In genomic region chr20:7094438-7094997, GRCh38 we compare ENCODE assay signal across 8 cellular contexts.
A peak's percentile ranks its signal among the peaks of the same experiment; 100 is the strongest.
DNase-seq lines count a peak whose midpoint lies in the region; ATAC-seq, FAIRE-seq and TF ChIP-seq lines count a peak whose summit lies in the region.

No MANE protein-coding gene starts in this region.

- no peak overlapping the region for H3K27ac Mint-ChIP-seq in astrocyte (ENCODE audit: unreplicated experiment)

- no peak for TF ChIP-seq EP300 in suprapubic skin (IDR thresholded peaks at IDR 0.05)

- WGBS in suprapubic skin, result 30% methylated on average over 7 of the region's 7 CpGs

- no peak overlapping the region for H3K4me3 Mint-ChIP-seq in astrocyte (ENCODE audit: unreplicated experiment)

- H3K4me2 ChIP-seq in astrocyte (ENCODE audit: low read length), result no peak overlapping the region

- no peak overlapping the region for H3K4me3 ChIP-seq in BJ (ENCODE audit: low read depth, low read length)
- H3K4me3 ChIP-seq in astrocyte (ENCODE audit: insufficient read depth, low read depth, low read length), result no peak overlapping the region
- no peak overlapping the region for H3K4me3 ChIP-seq in suprapubic skin
- H3K4me3 ChIP-seq in gastrocnemius medialis, result no peak overlapping the region

- no peaks in the 10 kb centered on the region for H3K79me2 ChIP-seq in astrocyte (ENCODE audit: insufficient read depth, low read length)

- no peak for TF ChIP-seq POLR2A in suprapubic skin (IDR thresholded peaks at IDR 0.05)
- TF ChIP-seq POLR2A in gastrocnemius medialis (IDR thresholded peaks at IDR 0.05), result no peak

- H3K4me1 ChIP-seq in astrocyte (ENCODE audit: insufficient read depth, low read length) (no peaks in the 10 kb centered on the region), suprapubic skin (no peaks in the 10 kb centered on the region), gastrocnemius medialis (no peaks in the 10 kb centered on the region)

- FAIRE-seq in GM19239 (lab: Jason Lieb, UNC), result no peak
- no peak for FAIRE-seq in astrocyte (lab: Jason Lieb, UNC)

- H3K27me3 ChIP-seq in BJ (ENCODE audit: control insufficient read depth, insufficient read depth, low read length) (no peaks in the 10 kb centered on the region), astrocyte (ENCODE audit: insufficient read depth, low read length) (no peaks in the 10 kb centered on the region), suprapubic skin (no peaks in the 10 kb centered on the region), gastrocnemius medialis (no peaks in the 10 kb centered on the region)

- H3K36me3 ChIP-seq in BJ (ENCODE audit: control insufficient read depth, insufficient read depth, low read length) (no peaks in the 10 kb centered on the region), astrocyte (ENCODE audit: insufficient read depth, low read length) (no peaks in the 10 kb centered on the region), suprapubic skin (no peaks in the 10 kb centered on the region), gastrocnemius medialis (no peaks in the 10 kb centered on the region)

- intact Hi-C loops in gastrocnemius medialis (cut with DNase I; ENCODE audit: low total_unique reads), result no loop called here

- no peaks in the 10 kb centered on the region for H4K20me1 ChIP-seq in astrocyte (ENCODE audit: insufficient read depth, low read length)

- H3K9me3 ChIP-seq in astrocyte (ENCODE audit: insufficient read depth, low read depth, low read length) (no peaks in the 10 kb centered on the region), suprapubic skin (peaks cover 4% of the 10 kb centered on the region), gastrocnemius medialis (no peaks in the 10 kb centered on the region)

- H3K9ac ChIP-seq in astrocyte (ENCODE audit: low read length), result no peak overlapping the region

- peaks cover 6% of the 10 kb centered on the region for H3K27me3 Mint-ChIP-seq in astrocyte (ENCODE audit: low read depth, unreplicated experiment)

- CTCF ChIA-PET in BJ (lab: Yijun Ruan, JAX), result no interaction called here

- H3K27ac ChIP-seq in astrocyte (ENCODE audit: low read depth, low read length) (no peak overlapping the region), suprapubic skin (no peak overlapping the region), gastrocnemius medialis (no peak overlapping the region)

- H3K36me3 Mint-ChIP-seq in astrocyte (ENCODE audit: low read depth, unreplicated experiment), result no peaks in the 10 kb centered on the region

- peak overlapping the region; percentile 35 for H2AFZ ChIP-seq in astrocyte (ENCODE audit: low read depth, low read length)

- H3K9me3 Mint-ChIP-seq in astrocyte (ENCODE audit: unreplicated experiment), result peaks cover 3% of the 10 kb centered on the region

- in situ Hi-C loops in gastrocnemius medialis (cut with MboI; ENCODE audit: low sequenced_read_pairs in 4 of 4), result no loop called here

- TF ChIP-seq CTCF in BJ (IDR thresholded peaks at IDR 0.05; ENCODE audit: insufficient read depth, low read depth, low read length) (peak; percentile 17; the same call in 1 of the 2 replicates), astrocyte (IDR thresholded peaks at IDR 0.05; ENCODE audit: insufficient read depth, low read depth, low read length) (peak; percentile 51), suprapubic skin (IDR thresholded peaks at IDR 0.05) (peak in 1 of 2 donors; percentile 25), gastrocnemius medialis (IDR thresholded peaks at IDR 0.05 in 4 of 5, conservative IDR thresholded peaks at IDR 0.05 in 1 of 5) (peak in 1 of 5 experiments; percentile 20)

- DNase-seq in BJ (ENCODE audit: low read depth) (no peak), GM19239 (ENCODE audit: insufficient read length, low spot score) (peak; percentile 10), NCI-H2081 (lab: John Stamatoyannopoulos, UW) (peak; percentile 82 to 87), astrocyte (ENCODE audit: low read depth) (peak; percentile 3), lung microvascular endothelial cell (ENCODE audit: low read depth in 2 of 2) (peak; percentile 8 to 35), suprapubic skin (ENCODE audit: low spot score in 2 of 2) (no peak), gastrocnemius medialis (no peak)
- DNase-seq in stimulated activated CD4-positive, alpha-beta T cell treated with anti-CD3 and anti-CD28 coated beads, Interleukin-12 subunit alpha, Interleukin-12 subunit beta, amount 100 ng/mL, for 4 hours, result no peak

- POLR2A ChIA-PET in BJ (lab: Charles Lee), result no interaction called here

- H3K4me1 Mint-ChIP-seq in astrocyte (ENCODE audit: low read depth, unreplicated experiment), result no peaks in the 10 kb centered on the region

- no peak for ATAC-seq in gastrocnemius medialis

Comparison
In these comparisons a context has a peak if more than half of its experiments do, and no peak if none do; other contexts are left out.
1. DNase-seq: peak in GM19239 (single experiment), NCI-H2081 (2 of 2), astrocyte (single experiment) and lung microvascular endothelial cell (2 of 2); none in BJ (single experiment), suprapubic skin (0 of 2), stimulated activated CD4-positive, alpha-beta T cell treated with anti-CD3 and anti-CD28 coated beads, Interleukin-12 subunit alpha, Interleukin-12 subunit beta, amount 100 ng/mL, for 4 hours (single experiment) and gastrocnemius medialis (0 of 2).